ENCODE assay signal across 8 cellular contexts in the genomic region with DNA sequence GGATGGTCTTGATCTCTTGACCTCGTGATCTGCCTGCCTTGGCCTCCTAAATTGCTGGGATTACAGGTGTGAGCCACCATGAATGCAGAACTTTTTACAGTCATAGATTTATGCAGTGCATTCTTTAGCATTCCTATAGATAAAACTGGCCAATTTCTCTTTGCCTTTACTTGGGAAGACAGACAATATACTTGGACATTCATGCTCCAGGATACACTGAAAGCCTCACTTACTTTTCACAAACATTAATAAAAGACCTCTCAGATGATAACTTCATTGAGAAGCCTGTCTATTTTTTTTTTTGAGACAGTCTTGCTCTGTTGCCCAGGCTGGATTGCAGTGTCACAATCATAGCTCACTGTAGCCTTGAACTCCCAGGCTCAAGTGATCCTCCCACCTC.
"Had no signal": no experiment of that assay in that cellular context is flagged by ENCODE, and none has a peak within 500 bp of the region (broad histone marks: within the 10 kb centered on the region; RNA-seq: fewer than 3 reads in every experiment).

No MANE protein-coding gene starts in this region.

- ATAC-seq: HepG2 had no signal

- H3K4me1 Mint-ChIP-seq: IgD-negative memory B cell had no signal

- FAIRE-seq: HepG2, HTR-8/SVneo had no signal

- H3K9ac ChIP-seq: KMS-11 had no signal

- H3K4me2 ChIP-seq: KMS-11 had no signal

- H3K27ac Mint-ChIP-seq: IgD-negative memory B cell had no signal

- DNase-seq: IMR-90, KBM-7, KG1 had no signal

- H3K27me3 Mint-ChIP-seq: IgD-negative memory B cell had no signal

- H3K27ac ChIP-seq: HL-60, KMS-11 had no signal

- H3K36me3 Mint-ChIP-seq: IgD-negative memory B cell had no signal

- H3K4me3 Mint-ChIP-seq: IgD-negative memory B cell had no signal
